Comparison of ENCODE assay signal across 13 cellular contexts in the genomic region with DNA sequence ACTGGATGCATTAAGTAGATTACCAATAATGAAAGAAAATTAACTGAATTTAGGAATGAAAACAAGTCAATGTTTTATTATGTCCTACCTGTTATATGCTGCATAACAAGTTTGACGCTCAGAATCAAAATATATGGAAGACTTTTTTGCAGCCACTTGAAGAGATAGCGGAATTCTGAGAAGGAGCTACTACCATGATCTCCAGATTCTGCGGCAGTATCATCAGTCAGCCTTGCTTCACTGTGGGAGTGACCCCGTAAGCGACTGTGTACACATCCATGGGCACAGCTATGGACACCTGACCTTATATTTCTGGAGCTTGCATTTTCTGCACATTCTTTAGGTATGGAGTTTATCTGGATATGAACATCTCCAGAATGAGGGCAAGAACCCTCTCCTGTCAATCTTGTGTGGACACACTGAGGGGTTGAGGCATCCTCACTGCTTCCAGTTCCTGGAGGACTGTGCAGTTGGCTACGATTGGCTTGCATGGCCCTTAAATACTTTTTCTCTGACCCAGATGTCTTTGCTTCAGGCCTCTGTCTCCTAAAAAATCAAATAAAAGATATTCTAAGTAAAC. TPM values are rescaled to one million over a fixed set of nuclear protein-coding genes. Genes with fewer than 3 reads are reported as not detected.
A peak's percentile ranks its signal among the peaks of the same experiment; 100 is the strongest.
DNase-seq lines count a peak whose midpoint lies in the region; ATAC-seq and TF ChIP-seq lines count a peak whose summit lies in the region.
"Had no signal": no experiment of that assay in that cellular context is flagged by ENCODE, and none has a peak within 500 bp of the region (broad histone marks: within the 10 kb centered on the region; RNA-seq: fewer than 3 reads in every experiment).

No MANE protein-coding gene starts in this region.

- H3K4me3 ChIP-seq in Caco-2 (ENCODE audit: low read depth, low read length) (no peak overlapping the region), NB4 (ENCODE audit: low read depth, low read length) (peak overlapping the region; percentile 82), neutrophil (ENCODE audit: low read depth in 1 of 2, low read length in 1 of 2) (peak overlapping the region in 1 of 2 experiments; percentile 71), brain microvascular endothelial cell (ENCODE audit: low read depth, low read length) (no peak overlapping the region), upper lobe of left lung (peak overlapping the region in 1 of 4 donors; percentile 74)

- intact Hi-C loops in Caco-2 (cut with micrococcal nuclease; ENCODE audit: unreplicated experiment), result loop anchor here (5.0 kb wide), 1 partner anchor 74 kb away; no protein-coding TSS in a partner anchor

- ATAC-seq in HG03025 (IDR thresholded peaks at IDR 0.05; ENCODE audit: low FRiP score, unreplicated experiment) (no peak), upper lobe of left lung (ENCODE audit: low FRiP score in 2 of 2) (no peak)
- ATAC-seq: esophagus mucosa had no signal

- H3K27me3 ChIP-seq in Caco-2 (replicated peaks; ENCODE audit: control insufficient read depth, insufficient read depth, low read length) (no peaks in the 10 kb centered on the region), neutrophil (no peaks in the 10 kb centered on the region), brain microvascular endothelial cell (replicated peaks) (no peaks in the 10 kb centered on the region), upper lobe of left lung (no peaks in the 10 kb centered on the region)
- H3K27me3 ChIP-seq: cardiac muscle cell, suprapubic skin had no signal

- no peaks in the 10 kb centered on the region for H3K9me3 Mint-ChIP-seq in Caco-2 (ENCODE audit: unreplicated experiment)
- H3K9me3 Mint-ChIP-seq in brain, result no peaks in the 10 kb centered on the region

- no peak for TF ChIP-seq EP300 in upper lobe of left lung (IDR thresholded peaks at IDR 0.05)

- TF ChIP-seq POLR2A in NB4 (IDR thresholded peaks at IDR 0.05; ENCODE audit: extremely low read depth, insufficient read length) (no peak), upper lobe of left lung (IDR thresholded peaks at IDR 0.05) (no peak)

- H3K27me3 Mint-ChIP-seq in Caco-2 (ENCODE audit: insufficient read depth, unreplicated experiment), result no peaks in the 10 kb centered on the region
- H3K27me3 Mint-ChIP-seq in brain, result peaks cover 5% of the 10 kb centered on the region

- H3K36me3 Mint-ChIP-seq in Caco-2 (ENCODE audit: insufficient read depth, unreplicated experiment) (peaks cover 20% of the 10 kb centered on the region), brain (peaks cover 38% of the 10 kb centered on the region)

- H3K27ac Mint-ChIP-seq in Caco-2 (ENCODE audit: unreplicated experiment) (no peak overlapping the region), brain (peak overlapping the region in 2 of 5 experiments; percentile 91 to 96)

- H3K27ac ChIP-seq in neutrophil, result peak overlapping the region; percentile 88
- H3K27ac ChIP-seq in brain microvascular endothelial cell, result no peak overlapping the region
- no peak overlapping the region for H3K27ac ChIP-seq in upper lobe of left lung

- H3K9me3 ChIP-seq in Caco-2 (no peaks in the 10 kb centered on the region), neutrophil (no peaks in the 10 kb centered on the region), upper lobe of left lung (no peaks in the 10 kb centered on the region)
- H3K9me3 ChIP-seq: suprapubic skin had no signal

- no peak for TF ChIP-seq CTCF in Caco-2 (IDR thresholded peaks at IDR 0.05; ENCODE audit: insufficient read depth in 1 of 2, low read depth in 1 of 2, low read length in 1 of 2, severe bottlenecking in 1 of 2, unreplicated experiment in 1 of 2)
- TF ChIP-seq CTCF in NB4 (IDR thresholded peaks at IDR 0.05; ENCODE audit: low read depth, low read length), result no peak
- TF ChIP-seq CTCF in brain (conservative IDR thresholded peaks at IDR 0.05), result no peak
- TF ChIP-seq CTCF in neutrophil (IDR thresholded peaks at IDR 0.05), result no peak
- TF ChIP-seq CTCF in brain microvascular endothelial cell (IDR thresholded peaks at IDR 0.05; ENCODE audit: low read depth, low read length, missing control alignments), result no peak
- no peak for TF ChIP-seq CTCF in upper lobe of left lung (IDR thresholded peaks at IDR 0.05)

- CTCF ChIA-PET in Caco-2 (lab: Charles Lee), result interaction anchor here (1.5 kb wide), 1 partner anchor 49 kb away, joined by 4 read pairs; no protein-coding TSS in a partner anchor

- no TSS peak for BruUV-seq in Caco-2 (replicated peaks; lab: Mats Ljungman, UMichigan)

- H3K4me1 ChIP-seq in Caco-2 (peaks cover 11% of the 10 kb centered on the region; the same call in 1 of the 2 replicates), neutrophil (ENCODE audit: control insufficient read depth in 1 of 2, insufficient read depth in 1 of 2, low read depth in 1 of 2, low read length in 1 of 2) (peaks cover 20 to 23% of the 10 kb centered on the region in 2 experiments), upper lobe of left lung (peaks cover 10 to 18% (median 17%) of the 10 kb centered on the region in 4 donors)

- POLR2A ChIA-PET in Caco-2 (lab: Charles Lee), result no interaction called here

- H3K4me1 Mint-ChIP-seq in Caco-2 (ENCODE audit: low read depth, unreplicated experiment) (peaks cover 6% of the 10 kb centered on the region), brain (peaks cover 40% of the 10 kb centered on the region)

- DNase-seq in Caco-2, result no peak
- DNase-seq in NB4 (ENCODE audit: low read depth), result no peak
- DNase-seq in brain microvascular endothelial cell, result no peak
- DNase-seq in upper lobe of left lung, result no peak
- DNase-seq: mesendoderm, NCI-H1694 treated with DMSO at 0.1 percent for 48 hours, retina had no signal

- WGBS in upper lobe of left lung, 2 donors, result 94 to 96% methylated on average over 6 of the region's 6 CpGs

- H3K4me3 Mint-ChIP-seq in Caco-2 (ENCODE audit: unreplicated experiment), result peak overlapping the region; percentile 73
- H3K4me3 Mint-ChIP-seq in brain, result peak overlapping the region; percentile 84 to 94 (median 90)

- in situ Hi-C loops in brain microvascular endothelial cell (cut with HindIII; ENCODE audit: low pct_ligation_motif_present, low sequenced_read_pairs), result no loop called here

- no peaks in the 10 kb centered on the region for H3K36me3 ChIP-seq in Caco-2 (ENCODE audit: control insufficient read depth, insufficient read depth, low read length)
- peaks cover 20% of the 10 kb centered on the region for H3K36me3 ChIP-seq in neutrophil
- no peaks in the 10 kb centered on the region for H3K36me3 ChIP-seq in brain microvascular endothelial cell (replicated peaks)
- H3K36me3 ChIP-seq in upper lobe of left lung, result peaks cover 0 to 14% (median 0%) of the 10 kb centered on the region in 4 donors

RNA-seq across cellular contexts. Expression of gene RNFT1, which starts 1.7 kb away (rescaled TPM):
- 26.3 and 30.5 TPM in 2 replicates for total RNA-seq in Caco-2 (2022)
- 3.0 TPM for polyA plus RNA-seq in brain (ENCODE audit: insufficient read depth, low read depth, low replicate concordance)
- 10 to 100 TPM in 5 of 6 donors, 1 to 10 TPM in 1; 5.8 to 40.3 (median 28.8) TPM for total RNA-seq in upper lobe of left lung
